19 cellular contexts compared by ENCODE assay signal in genomic region chr10:91211675-91212074, GRCh38.
"Had no signal": no experiment of that assay in that cellular context is flagged by ENCODE, and none has a peak within 500 bp of the region (broad histone marks: within the 10 kb centered on the region; RNA-seq: fewer than 3 reads in every experiment).

No MANE protein-coding gene starts in this region.

- H3K36me3 Mint-ChIP-seq: activated naive CD4-positive, alpha-beta T cell treated with anti-CD3 and anti-CD28 coated beads, Interleukin-2, amount 50 U/mL, for 72 hours; brain; stimulated activated effector memory CD8-positive, alpha-beta T cell treated with anti-CD3 and anti-CD28 coated beads, Interleukin-12 subunit alpha, Interleukin-12 subunit beta, amount 100 ng/mL, for 72 hours had no signal

- H3K27me3 Mint-ChIP-seq: naive thymus-derived CD4-positive, alpha-beta T cell; stimulated activated naive CD8-positive, alpha-beta T cell treated with anti-CD3 and anti-CD28 coated beads, Interleukin-15, amount 100 ng/mL, for 72 hours had no signal

- H3K4me3 ChIP-seq: lung, tibial artery had no signal

- H3K27ac ChIP-seq: foreskin keratinocyte, tibial artery had no signal

- H3K27me3 ChIP-seq: tibial artery had no signal

- H3K4me1 Mint-ChIP-seq: neural crest cell had no signal

- H3K4me3 Mint-ChIP-seq: brain; naive thymus-derived CD4-positive, alpha-beta T cell; neural crest cell; stimulated activated effector memory CD8-positive, alpha-beta T cell treated with anti-CD3 and anti-CD28 coated beads, Interleukin-12 subunit alpha, Interleukin-12 subunit beta, amount 100 ng/mL, for 72 hours; stimulated activated naive CD8-positive, alpha-beta T cell treated with anti-CD3 and anti-CD28 coated beads, Interleukin-15, amount 100 ng/mL, for 72 hours had no signal

- FAIRE-seq: kidney, small intestine had no signal

- H3K36me3 ChIP-seq: tibial artery had no signal

- H3K27ac Mint-ChIP-seq: activated naive CD4-positive, alpha-beta T cell treated with anti-CD3 and anti-CD28 coated beads, Interleukin-2, amount 50 U/mL, for 72 hours; brain; naive thymus-derived CD4-positive, alpha-beta T cell; stimulated activated effector memory CD8-positive, alpha-beta T cell treated with anti-CD3 and anti-CD28 coated beads, Interleukin-12 subunit alpha, Interleukin-12 subunit beta, amount 100 ng/mL, for 72 hours had no signal

- H3K4me1 ChIP-seq: foreskin keratinocyte had no signal

- H3K9me3 Mint-ChIP-seq: activated naive CD4-positive, alpha-beta T cell treated with anti-CD3 and anti-CD28 coated beads, Interleukin-2, amount 50 U/mL, for 72 hours; brain; naive thymus-derived CD4-positive, alpha-beta T cell; neural crest cell; stimulated activated effector memory CD8-positive, alpha-beta T cell treated with anti-CD3 and anti-CD28 coated beads, Interleukin-12 subunit alpha, Interleukin-12 subunit beta, amount 100 ng/mL, for 72 hours; stimulated activated naive CD8-positive, alpha-beta T cell treated with anti-CD3 and anti-CD28 coated beads, Interleukin-15, amount 100 ng/mL, for 72 hours had no signal

- DNase-seq: activated T-cell treated with anti-CD3 and anti-CD28 coated beads, Interleukin-2, amount 50 U/mL, for 1 hour; aorta; caudate nucleus; dermis blood vessel endothelial cell; effector CD8-positive, alpha-beta T cell; erythroblast; foreskin keratinocyte; kidney; naive thymus-derived CD4-positive, alpha-beta T cell; occipital lobe; small intestine; stimulated activated CD4-positive, alpha-beta T cell treated with anti-CD3 and anti-CD28 coated beads, Interleukin-2, amount 100 ng/mL, for 24 hours; stimulated activated naive CD8-positive, alpha-beta T cell treated with anti-CD3 and anti-CD28 coated beads, Interleukin-15, amount 100 ng/mL, for 72 hours; tibial artery had no signal
